Comparison of ENCODE assay signal across 14 cellular contexts in the genomic region with DNA sequence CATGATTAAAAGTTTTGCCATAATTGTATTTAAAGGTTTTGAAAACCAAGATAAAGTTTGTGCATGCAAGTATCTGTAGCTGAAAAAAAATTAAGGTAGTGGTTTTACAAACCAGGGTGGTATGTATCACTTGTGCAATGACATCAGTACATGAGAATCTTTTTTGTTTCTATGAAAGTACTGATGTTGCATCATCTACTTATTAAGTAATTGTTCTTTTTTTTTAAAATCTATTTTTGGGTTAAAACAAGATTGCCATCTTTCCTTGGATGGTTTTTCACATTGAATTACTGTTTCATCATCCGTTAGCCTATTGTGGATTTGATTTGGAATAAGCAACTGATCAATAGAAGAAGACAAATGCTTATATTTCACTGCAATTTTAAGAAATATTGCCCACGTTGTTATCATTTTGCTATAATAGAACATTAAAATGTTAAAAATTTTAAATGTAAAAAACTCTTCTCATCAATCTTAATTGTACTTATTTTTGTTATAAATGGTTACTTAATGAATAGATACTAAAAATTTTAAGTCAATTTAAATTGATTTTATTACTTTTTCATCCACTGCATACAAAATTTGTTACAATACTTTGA. TPM values are rescaled to one million over a fixed set of nuclear protein-coding genes. Genes with fewer than 3 reads are reported as not detected.
DNase-seq lines count a peak whose midpoint lies in the region; ATAC-seq, FAIRE-seq and TF ChIP-seq lines count a peak whose summit lies in the region.
"Had no signal": no experiment of that assay in that cellular context is flagged by ENCODE, and none has a peak within 500 bp of the region (broad histone marks: within the 10 kb centered on the region; RNA-seq: fewer than 3 reads in every experiment).

No MANE protein-coding gene starts in this region.

- H3K9ac ChIP-seq in keratinocyte (ENCODE audit: control insufficient read depth, extremely low read depth, insufficient read depth, low read length) (no peak overlapping the region), endodermal cell (ENCODE audit: extremely low read depth, low read length, poor library complexity, severe bottlenecking) (no peak overlapping the region)

- no peaks in the 10 kb centered on the region for H3K79me2 ChIP-seq in keratinocyte (ENCODE audit: control insufficient read depth, insufficient read depth, low read length)

- dilution Hi-C loops in keratinocyte (cut with MboI; ENCODE audit: extremely low pct_ligation_motif_present, low sequenced_read_pairs) = no loop called here

- no peaks in the 10 kb centered on the region for H3K36me3 Mint-ChIP-seq in CD14-positive monocyte
- H3K36me3 Mint-ChIP-seq in endodermal cell (ENCODE audit: low read depth) = no peaks in the 10 kb centered on the region
- H3K36me3 Mint-ChIP-seq: CD4-positive, alpha-beta memory T cell had no signal

- H3K4me1 Mint-ChIP-seq in CD14-positive monocyte = peaks cover 25% of the 10 kb centered on the region
- H3K4me1 Mint-ChIP-seq in endodermal cell = peaks cover 10% of the 10 kb centered on the region

- TF ChIP-seq CTCF in CD14-positive monocyte (IDR thresholded peaks at IDR 0.05) = no peak
- TF ChIP-seq CTCF in keratinocyte (optimal IDR thresholded peaks at IDR 0.05 in 1 of 3, IDR thresholded peaks at IDR 0.05 in 1 of 3, conservative IDR thresholded peaks at IDR 0.05 in 1 of 3; ENCODE audit: extremely low read depth in 1 of 3, insufficient read depth in 2 of 3, low read length in 3 of 3) = no peak
- TF ChIP-seq CTCF in endodermal cell (conservative IDR thresholded peaks at IDR 0.05) = no peak

- 80 to 88% methylated on average over 1 of the region's 2 CpGs for WGBS in endodermal cell (ENCODE audit: insufficient coverage in 1 of 2, insufficient read length in 1 of 2), 2 experiments

- H3K4me3 Mint-ChIP-seq in CD14-positive monocyte (no peak overlapping the region), endodermal cell (no peak overlapping the region)
- H3K4me3 Mint-ChIP-seq: activated naive CD4-positive, alpha-beta T cell treated with anti-CD3 and anti-CD28 coated beads for 36 hours; CD4-positive, alpha-beta memory T cell; naive thymus-derived CD4-positive, alpha-beta T cell had no signal

- H3K36me3 ChIP-seq in keratinocyte (ENCODE audit: control insufficient read depth in 2 of 2, extremely low read depth in 1 of 2, insufficient read depth in 2 of 2, low read length in 2 of 2) (no peaks in the 10 kb centered on the region), endodermal cell (ENCODE audit: control insufficient read depth, insufficient read depth, low read length) (no peaks in the 10 kb centered on the region)
- H3K36me3 ChIP-seq: Peyer's patch had no signal

- intact Hi-C loops in CD14-positive monocyte (cut with micrococcal nuclease) = loop anchor here in 1 of 2 donors (5.0 kb wide), 1 partner anchor 37 kb away; no protein-coding TSS in a partner anchor

- H3K27ac ChIP-seq in keratinocyte (ENCODE audit: control insufficient read depth, insufficient read depth, low read length) = peak overlapping the region; percentile 45
- H3K27ac ChIP-seq in endodermal cell (ENCODE audit: low read depth, low read length) = no peak overlapping the region
- H3K27ac ChIP-seq: Peyer's patch had no signal

- H2AFZ ChIP-seq in keratinocyte (ENCODE audit: control insufficient read depth, low read length) = no peak overlapping the region

- H3K9me3 ChIP-seq in keratinocyte (ENCODE audit: control insufficient read depth, low read depth, low read length) (no peaks in the 10 kb centered on the region), endodermal cell (ENCODE audit: control insufficient read depth, low read length) (no peaks in the 10 kb centered on the region)
- H3K9me3 ChIP-seq: Peyer's patch had no signal

- H3K9me3 Mint-ChIP-seq in CD14-positive monocyte (peaks cover 0 to 2% (median 0%) of the 10 kb centered on the region in 7 donors), endodermal cell (no peaks in the 10 kb centered on the region)
- H3K9me3 Mint-ChIP-seq: activated naive CD4-positive, alpha-beta T cell treated with anti-CD3 and anti-CD28 coated beads for 36 hours; CD4-positive, alpha-beta memory T cell had no signal

- DNase-seq in CD14-positive monocyte (ENCODE audit: low spot score) (no peak), LHCN-M2 (ENCODE audit: low read depth) (peak; percentile 48), keratinocyte (ENCODE audit: low read depth, low spot score) (no peak), endodermal cell (no peak), cortex of kidney (lab: John Stamatoyannopoulos, UW) (no peak)
- DNase-seq in activated effector memory CD4-positive, alpha-beta T cell treated with anti-CD3 and anti-CD28 coated beads, Interleukin-2, amount 50 U/mL, for 16 hours = no peak
- DNase-seq: activated naive CD4-positive, alpha-beta T cell treated with anti-CD3 and anti-CD28 coated beads for 36 hours; CD4-positive, alpha-beta memory T cell; islet precursor cell; naive thymus-derived CD4-positive, alpha-beta T cell; NCI-H345; Peyer's patch had no signal

- H3K27me3 Mint-ChIP-seq in CD14-positive monocyte (ENCODE audit: low read depth in 3 of 3) = no peaks in the 10 kb centered on the region
- no peaks in the 10 kb centered on the region for H3K27me3 Mint-ChIP-seq in endodermal cell (ENCODE audit: insufficient read depth)
- H3K27me3 Mint-ChIP-seq: CD4-positive, alpha-beta memory T cell had no signal

- FAIRE-seq in TTC549 (lab: Jason Lieb, UNC) = peak; percentile 40
- no peak for FAIRE-seq in keratinocyte (lab: Jason Lieb, UNC)

- H3K4me1 ChIP-seq in keratinocyte (ENCODE audit: control insufficient read depth, extremely low read depth, insufficient read depth, low read length) = peaks cover 7% of the 10 kb centered on the region
- H3K4me1 ChIP-seq in endodermal cell (ENCODE audit: control insufficient read depth, insufficient read depth, low read length) = no peaks in the 10 kb centered on the region
- H3K4me1 ChIP-seq: Peyer's patch had no signal

- no peaks in the 10 kb centered on the region for H3K9me1 ChIP-seq in keratinocyte (ENCODE audit: control insufficient read depth, extremely low read depth, insufficient read depth, low read length)

- no peaks in the 10 kb centered on the region for H3K27me3 ChIP-seq in keratinocyte (ENCODE audit: control insufficient read depth, extremely low read depth, insufficient read depth, low read length)
- H3K27me3 ChIP-seq in endodermal cell (ENCODE audit: control insufficient read depth, insufficient read depth, low read length, poor library complexity, severe bottlenecking) = no peaks in the 10 kb centered on the region
- H3K27me3 ChIP-seq: Peyer's patch had no signal

- no peak overlapping the region for H3K4me2 ChIP-seq in keratinocyte (ENCODE audit: control insufficient read depth, extremely low read depth, insufficient read depth, low read depth, low read length)

- H4K20me1 ChIP-seq in keratinocyte (ENCODE audit: control insufficient read depth, extremely low read depth, insufficient read depth, low read length) = no peaks in the 10 kb centered on the region

- no peak overlapping the region for H3K4me3 ChIP-seq in keratinocyte (ENCODE audit: control insufficient read depth in 2 of 3, extremely low read depth in 1 of 3, insufficient read depth in 2 of 3, low read depth in 1 of 3, low read length in 3 of 3)
- no peak overlapping the region for H3K4me3 ChIP-seq in endodermal cell (ENCODE audit: low read length)
- H3K4me3 ChIP-seq: Peyer's patch had no signal

- no peak for ATAC-seq in HG03095 (IDR thresholded peaks at IDR 0.05; ENCODE audit: unreplicated experiment)
- ATAC-seq: naive thymus-derived CD4-positive, alpha-beta T cell had no signal

- H3K27ac Mint-ChIP-seq in CD14-positive monocyte (peak overlapping the region in 6 of 7 donors; percentile 67 to 91 (median 82)), endodermal cell (no peak overlapping the region)
- H3K27ac Mint-ChIP-seq: CD4-positive, alpha-beta memory T cell; naive thymus-derived CD4-positive, alpha-beta T cell had no signal

RNA-seq across cellular contexts. Expression of a gene that starts 39.8 kb away (rescaled TPM):
- polyA plus RNA-seq in CD14-positive monocyte (10 to 100 TPM; 51.9 to 59.1 TPM), keratinocyte (0.08 to 0.21 TPM (median 0.18 TPM) in 3 replicates)
- total RNA-seq in LHCN-M2 (2014; rRNA removed) (not detected in 2 replicates), endodermal cell (under 1 TPM in 1 of 2 donors, not detected in 1; 0.24 TPM)
- not detected for polyA plus RNA-seq in LHCN-M2 (2012)
- polyA plus RNA-seq in keratinocyte (2011; ENCODE audit: low read depth) = 0.11 TPM
- polyA plus RNA-seq in keratinocyte (2011; cell fraction: cytosol; rRNA removed) = 0.08 and 0.16 TPM in 2 replicates
- polyA plus RNA-seq in keratinocyte (2011; cell fraction: nucleus; rRNA removed) = 0.19 and 0.20 TPM in 2 replicates
- 0.07 and 0.09 TPM in 2 replicates for polyA plus RNA-seq in keratinocyte (2012; ENCODE audit: low replicate concordance)
- polyA minus RNA-seq in keratinocyte = 0.40 to 0.42 TPM in 2 of 3 replicates, not detected in the other
- not detected for polyA minus RNA-seq in keratinocyte (2011; cell fraction: cytosol; rRNA and poly(A)+ RNA removed)
- polyA minus RNA-seq in keratinocyte (2011; cell fraction: nucleus; rRNA and poly(A)+ RNA removed) = 0.21 and 0.62 TPM in 2 replicates
- polyA plus RNA-seq in endodermal cell (2013, experiment 1 of 2) = not detected
- not detected for polyA plus RNA-seq in endodermal cell (2013, experiment 2 of 2)
